19 cellular contexts compared by ENCODE assay signal in the genomic region with DNA sequence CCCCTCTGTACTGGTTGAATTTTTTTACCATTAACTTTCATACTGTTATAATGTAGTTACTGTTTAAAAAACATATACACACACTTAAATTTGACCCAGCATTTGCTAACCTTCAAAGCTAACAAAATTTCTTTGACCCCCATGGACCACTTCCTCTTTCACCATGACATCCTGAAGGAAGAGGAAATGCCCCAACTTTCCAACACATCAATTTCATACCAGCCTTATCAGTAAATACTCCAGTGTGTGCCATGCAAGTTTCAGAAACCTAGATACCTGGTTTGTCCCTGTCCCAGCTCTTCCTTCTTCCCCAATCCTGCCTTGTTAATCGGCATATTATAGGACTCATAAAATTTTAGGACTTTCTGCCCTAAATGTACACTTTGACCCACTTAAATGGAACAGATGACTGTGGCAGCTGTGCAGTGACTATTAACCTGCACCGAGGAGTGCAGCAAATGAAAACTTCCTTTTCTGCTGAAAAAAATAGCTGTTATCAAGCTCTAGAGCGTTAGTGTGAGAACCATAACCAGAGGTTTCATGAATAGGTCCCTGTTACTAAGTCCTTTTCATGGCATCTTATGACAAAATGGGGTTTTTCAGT. TPM values are rescaled to one million over a fixed set of nuclear protein-coding genes. Genes with fewer than 3 reads are reported as not detected.
A peak's percentile ranks its signal among the peaks of the same experiment; 100 is the strongest.
DNase-seq lines count a peak whose midpoint lies in the region; TF ChIP-seq lines count a peak whose summit lies in the region.
"Had no signal": no experiment of that assay in that cellular context is flagged by ENCODE, and none has a peak within 500 bp of the region (broad histone marks: within the 10 kb centered on the region; RNA-seq: fewer than 3 reads in every experiment).

No MANE protein-coding gene starts in this region.

- 93% methylated on average over 3 of the region's 3 CpGs for WGBS in smooth muscle cell (ENCODE audit: low lambda C conversion rate)

- TF ChIP-seq CTCF in osteoblast (IDR thresholded peaks at IDR 0.05; ENCODE audit: extremely low read depth, low read depth, low read length) (no peak), smooth muscle cell (IDR thresholded peaks at IDR 0.05; ENCODE audit: borderline replicate concordance, insufficient read depth, poor library complexity, severe bottlenecking) (no peak)

- peaks cover 81% of the 10 kb centered on the region for H3K36me3 Mint-ChIP-seq in activated CD4-positive, alpha-beta T cell treated with anti-CD3 and anti-CD28 coated beads, Interleukin-2, amount 10 ng/mL, durations not matched to agents 7 days and 5 days (ENCODE audit: low read depth)
- H3K36me3 Mint-ChIP-seq in activated naive CD8-positive, alpha-beta T cell treated with anti-CD3 and anti-CD28 coated beads for 36 hours, result peaks cover 82% of the 10 kb centered on the region

- H3K36me3 ChIP-seq in osteoblast (ENCODE audit: insufficient read depth, low read length) (no peaks in the 10 kb centered on the region), smooth muscle cell (ENCODE audit: low read depth) (no peaks in the 10 kb centered on the region)
- H3K36me3 ChIP-seq: ascending aorta, Peyer's patch had no signal

- no peak overlapping the region for H3K27ac ChIP-seq in osteoblast (ENCODE audit: low read depth, low read length)
- no peak overlapping the region for H3K27ac ChIP-seq in smooth muscle cell (ENCODE audit: low read depth)
- H3K27ac ChIP-seq: ascending aorta, Peyer's patch had no signal

- no peaks in the 10 kb centered on the region for H3K9me3 Mint-ChIP-seq in activated CD4-positive, alpha-beta T cell treated with anti-CD3 and anti-CD28 coated beads, Interleukin-2, amount 10 ng/mL, durations not matched to agents 7 days and 5 days
- H3K9me3 Mint-ChIP-seq in activated naive CD8-positive, alpha-beta T cell treated with anti-CD3 and anti-CD28 coated beads for 36 hours, result peaks cover 6% of the 10 kb centered on the region
- H3K9me3 Mint-ChIP-seq: CD4-positive, alpha-beta T cell had no signal

- H4K20me1 ChIP-seq in osteoblast (ENCODE audit: insufficient read depth, low read length) (no peaks in the 10 kb centered on the region), smooth muscle cell (ENCODE audit: low read depth) (no peaks in the 10 kb centered on the region)

- peak overlapping the region; percentile 43 for H3K27ac Mint-ChIP-seq in activated CD4-positive, alpha-beta T cell treated with anti-CD3 and anti-CD28 coated beads, Interleukin-2, amount 10 ng/mL, durations not matched to agents 7 days and 5 days
- peak overlapping the region; percentile 64 for H3K27ac Mint-ChIP-seq in activated naive CD8-positive, alpha-beta T cell treated with anti-CD3 and anti-CD28 coated beads for 36 hours
- H3K27ac Mint-ChIP-seq: CD4-positive, alpha-beta T cell had no signal

- CTCF ChIA-PET in activated CD4-positive, alpha-beta T cell treated with anti-CD3 and anti-CD28 coated beads, Interleukin-2, amount 10 ng/mL, durations not matched to agents 7 days and 5 days (lab: Charles Lee), result no interaction called here

- H3K4me1 ChIP-seq in osteoblast (ENCODE audit: insufficient read depth, low read length) (peaks cover 9% of the 10 kb centered on the region), smooth muscle cell (ENCODE audit: low read depth) (no peaks in the 10 kb centered on the region)
- H3K4me1 ChIP-seq: ascending aorta had no signal

- H2AFZ ChIP-seq in osteoblast (ENCODE audit: low read length), result peak overlapping the region; percentile 17
- H2AFZ ChIP-seq in smooth muscle cell (ENCODE audit: low read depth), result no peak overlapping the region
- H2AFZ ChIP-seq: hepatocyte had no signal

- POLR2A ChIA-PET in activated CD4-positive, alpha-beta T cell treated with anti-CD3 and anti-CD28 coated beads, Interleukin-2, amount 10 ng/mL, durations not matched to agents 7 days and 5 days (lab: Charles Lee), result no interaction called here

- H3K4me1 Mint-ChIP-seq in activated CD4-positive, alpha-beta T cell treated with anti-CD3 and anti-CD28 coated beads, Interleukin-2, amount 10 ng/mL, durations not matched to agents 7 days and 5 days, result peaks cover 23% of the 10 kb centered on the region
- peaks cover 15% of the 10 kb centered on the region for H3K4me1 Mint-ChIP-seq in activated naive CD8-positive, alpha-beta T cell treated with anti-CD3 and anti-CD28 coated beads for 36 hours
- H3K4me1 Mint-ChIP-seq: neural crest cell had no signal

- no peak overlapping the region for H3K9ac ChIP-seq in smooth muscle cell (ENCODE audit: low read depth)

- DNase-seq in activated CD4-positive, alpha-beta T cell treated with anti-CD3 and anti-CD28 coated beads, Interleukin-2, amount 10 ng/mL, durations not matched to agents 7 days and 5 days, result no peak
- DNase-seq in activated CD4-positive, alpha-beta T cell treated with anti-CD3 and anti-CD28 coated beads, Interleukin-2, amount 50 U/mL, for 4 hours, result no peak
- DNase-seq in KBM-7 (peak; percentile 18), osteoblast (ENCODE audit: insufficient read length, low spot score, missing footprints) (no peak), smooth muscle cell (lab: John Stamatoyannopoulos, UW; ENCODE audit: unreplicated experiment) (no peak), dermis blood vessel endothelial cell (no peak), NCI-H1105 treated with DMSO at 0.1 percent for 48 hours (lab: John Stamatoyannopoulos, UW) (no peak)
- no peak for DNase-seq in activated naive CD8-positive, alpha-beta T cell treated with anti-CD3 and anti-CD28 coated beads for 36 hours
- DNase-seq: activated gamma-delta T cell; CD4-positive, alpha-beta T cell; DND-41; mesendoderm; NCI-H526; Peyer's patch; stimulated activated CD4-positive, alpha-beta T cell treated with anti-CD3 and anti-CD28 coated beads, Interleukin-12 subunit alpha, Interleukin-12 subunit beta, amount 100 ng/mL, for 4 hours; stimulated activated naive CD4-positive, alpha-beta T cell had no signal

- no peak overlapping the region for H3K4me3 ChIP-seq in osteoblast (ENCODE audit: insufficient read depth, low read length)
- no peak overlapping the region for H3K4me3 ChIP-seq in smooth muscle cell
- H3K4me3 ChIP-seq: ascending aorta, hepatocyte, Peyer's patch had no signal

- H3K9me3 ChIP-seq in osteoblast (ENCODE audit: low read depth, low read length) (no peaks in the 10 kb centered on the region), smooth muscle cell (replicated peaks; ENCODE audit: low read depth) (no peaks in the 10 kb centered on the region)
- H3K9me3 ChIP-seq: ascending aorta, Peyer's patch had no signal

- no peak overlapping the region for H3K4me3 Mint-ChIP-seq in activated CD4-positive, alpha-beta T cell treated with anti-CD3 and anti-CD28 coated beads, Interleukin-2, amount 10 ng/mL, durations not matched to agents 7 days and 5 days
- H3K4me3 Mint-ChIP-seq in activated naive CD8-positive, alpha-beta T cell treated with anti-CD3 and anti-CD28 coated beads for 36 hours, result no peak overlapping the region
- H3K4me3 Mint-ChIP-seq: CD4-positive, alpha-beta T cell; neural crest cell had no signal

- in situ Hi-C loops in KBM-7 (cut with MboI; ENCODE audit: low pct_unique_long_range_greater_than_20kb, low sequenced_read_pairs), result no loop called here

- H3K79me2 ChIP-seq in osteoblast (ENCODE audit: insufficient read depth, low read length), result peaks cover 3% of the 10 kb centered on the region
- H3K79me2 ChIP-seq in smooth muscle cell (ENCODE audit: low read depth), result no peaks in the 10 kb centered on the region
- H3K79me2 ChIP-seq: hepatocyte had no signal

- no peak overlapping the region for H3K4me2 ChIP-seq in osteoblast (ENCODE audit: insufficient read depth, low read length)
- no peak overlapping the region for H3K4me2 ChIP-seq in smooth muscle cell
- H3K4me2 ChIP-seq: hepatocyte had no signal

- H3K27me3 Mint-ChIP-seq in activated CD4-positive, alpha-beta T cell treated with anti-CD3 and anti-CD28 coated beads, Interleukin-2, amount 10 ng/mL, durations not matched to agents 7 days and 5 days, result no peaks in the 10 kb centered on the region
- H3K27me3 Mint-ChIP-seq in activated naive CD8-positive, alpha-beta T cell treated with anti-CD3 and anti-CD28 coated beads for 36 hours, result no peaks in the 10 kb centered on the region
- H3K27me3 Mint-ChIP-seq: CD4-positive, alpha-beta T cell had no signal

- no peaks in the 10 kb centered on the region for H3F3A ChIP-seq in smooth muscle cell (ENCODE audit: low read depth)

- H3K27me3 ChIP-seq in osteoblast (ENCODE audit: insufficient read depth, low read length) (no peaks in the 10 kb centered on the region), smooth muscle cell (ENCODE audit: low read depth) (no peaks in the 10 kb centered on the region)
- H3K27me3 ChIP-seq: ascending aorta, hepatocyte, Peyer's patch had no signal

RNA-seq across cellular contexts. Expression of a gene that starts 54.1 kb away (rescaled TPM):
- total RNA-seq in activated CD4-positive, alpha-beta T cell treated with anti-CD3 and anti-CD28 coated beads, Interleukin-2, amount 10 ng/mL, durations not matched to agents 7 days and 5 days, result 10 to 100 TPM; 64.9 to 72.1 TPM
- 100 to 1,000 TPM; 101 to 104 TPM for total RNA-seq in activated naive CD8-positive, alpha-beta T cell treated with anti-CD3 and anti-CD28 coated beads for 36 hours
- total RNA-seq in osteoblast (2.9 and 3.2 TPM in 2 replicates), smooth muscle cell (8.6 and 12.7 TPM in 2 replicates), dermis blood vessel endothelial cell (12.6 and 20.2 TPM in 2 replicates)
- polyA plus RNA-seq in smooth muscle cell, result 7.6 and 9.7 TPM in 2 replicates
- total RNA-seq: ascending aorta had no signal

RNA-seq across cellular contexts. Expression of a gene that starts 54.3 kb away (rescaled TPM):
- total RNA-seq in activated CD4-positive, alpha-beta T cell treated with anti-CD3 and anti-CD28 coated beads, Interleukin-2, amount 10 ng/mL, durations not matched to agents 7 days and 5 days, result 10 to 100 TPM; 29.9 to 34.8 TPM
- 10 to 100 TPM; 27.6 to 29.4 TPM for total RNA-seq in activated naive CD8-positive, alpha-beta T cell treated with anti-CD3 and anti-CD28 coated beads for 36 hours
- total RNA-seq in osteoblast (20.3 and 21.5 TPM in 2 replicates), smooth muscle cell (7.6 and 9.5 TPM in 2 replicates), dermis blood vessel endothelial cell (13.3 and 23.7 TPM in 2 replicates)
- polyA plus RNA-seq in smooth muscle cell, result 5.9 and 8.2 TPM in 2 replicates
